In genomic region chr19:12847159-12848139, GRCh38 we compare ENCODE assay signal across 8 cellular contexts. TPM values are rescaled to one million over a fixed set of nuclear protein-coding genes. Genes with fewer than 3 reads are reported as not detected.
DNase-seq lines count a peak whose midpoint lies in the region; ATAC-seq and TF ChIP-seq lines count a peak whose summit lies in the region.

No MANE protein-coding gene starts in this region.

- peak overlapping the region; percentile 97 for H3K4me2 ChIP-seq in skeletal muscle satellite cell (ENCODE audit: low read length)

- H3K9ac ChIP-seq in skeletal muscle satellite cell (ENCODE audit: low read depth, low read length) = peak overlapping the region; percentile 38

- no peak overlapping the region for H3K4me3 ChIP-seq in astrocyte of the spinal cord (ENCODE audit: low read depth, low read length)
- H3K4me3 ChIP-seq in skeletal muscle satellite cell (ENCODE audit: low read length) = peak overlapping the region; percentile 67

- no peaks in the 10 kb centered on the region for H3K9me3 ChIP-seq in skeletal muscle satellite cell (replicated peaks; ENCODE audit: low read length)

- peaks cover 30% of the 10 kb centered on the region for H3K27me3 ChIP-seq in skeletal muscle satellite cell (ENCODE audit: control insufficient read depth, insufficient read depth, low read length)

- no peaks in the 10 kb centered on the region for H3K36me3 ChIP-seq in skeletal muscle satellite cell (ENCODE audit: insufficient read depth, low read length)

- DNase-seq in AML-193 (lab: John Stamatoyannopoulos, UW) (peak; percentile 9 to 42), NCI-H1694 (lab: John Stamatoyannopoulos, UW) (peak; percentile 31), UCSD-AML1 (lab: John Stamatoyannopoulos, UW; ENCODE audit: unreplicated experiment) (peak; percentile 82), astrocyte of the spinal cord (ENCODE audit: low read depth, low spot score) (peak; percentile 66), hypothalamus (lab: John Stamatoyannopoulos, UW) (peak in 50 of 51 donors; percentile 8 to 93 (median 68))

- ATAC-seq in GM19455 (IDR thresholded peaks at IDR 0.05; ENCODE audit: unreplicated experiment) (peak; percentile 64), HG03442 (IDR thresholded peaks at IDR 0.05; ENCODE audit: unreplicated experiment) (no peak)

- in situ Hi-C loops in astrocyte of the spinal cord (cut with HindIII; ENCODE audit: low sequenced_read_pairs) = no loop called here

- H3K4me1 ChIP-seq in skeletal muscle satellite cell (ENCODE audit: control insufficient read depth, insufficient read depth, low read length) = peaks cover 7% of the 10 kb centered on the region

- peak; percentile 88 for TF ChIP-seq CTCF in astrocyte of the spinal cord (IDR thresholded peaks at IDR 0.05; ENCODE audit: low read depth, low read length)

RNA-seq across cellular contexts. Expression of gene MAST1, which starts 9.1 kb away (rescaled TPM):
- 0.22 TPM in 1 of 2 replicates, not detected in the other for total RNA-seq in skeletal muscle satellite cell (2012; rRNA removed)

RNA-seq across cellular contexts. Expression of gene RTBDN, which starts 13.1 kb away (rescaled TPM):
- total RNA-seq in skeletal muscle satellite cell (2012; rRNA removed) = not detected in 2 replicates

RNA-seq across cellular contexts. Expression of gene DNASE2, which starts 33.8 kb away (rescaled TPM):
- total RNA-seq in skeletal muscle satellite cell (2012; rRNA removed) = 12.0 and 15.5 TPM in 2 replicates

RNA-seq across cellular contexts. Expression of gene KLF1, which starts 39.6 kb away (rescaled TPM):
- total RNA-seq in skeletal muscle satellite cell (2012; rRNA removed) = under 0.01 and 0.44 TPM in 2 replicates

RNA-seq across cellular contexts. Expression of gene RNASEH2A, which starts 41.1 kb away (rescaled TPM):
- total RNA-seq in skeletal muscle satellite cell (2012; rRNA removed) = 25.6 and 28.4 TPM in 2 replicates

Comparison
In these comparisons a context has a peak if more than half of its experiments do, and no peak if none do; other contexts are left out.
1. DNase-seq: peak in every context shown above with its lines; median percentile 82 in UCSD-AML1; 68 in hypothalamus; 66 in astrocyte of the spinal cord; 31 in NCI-H1694; 26 in AML-193.